15 cellular contexts compared by ENCODE assay signal in the genomic region with DNA sequence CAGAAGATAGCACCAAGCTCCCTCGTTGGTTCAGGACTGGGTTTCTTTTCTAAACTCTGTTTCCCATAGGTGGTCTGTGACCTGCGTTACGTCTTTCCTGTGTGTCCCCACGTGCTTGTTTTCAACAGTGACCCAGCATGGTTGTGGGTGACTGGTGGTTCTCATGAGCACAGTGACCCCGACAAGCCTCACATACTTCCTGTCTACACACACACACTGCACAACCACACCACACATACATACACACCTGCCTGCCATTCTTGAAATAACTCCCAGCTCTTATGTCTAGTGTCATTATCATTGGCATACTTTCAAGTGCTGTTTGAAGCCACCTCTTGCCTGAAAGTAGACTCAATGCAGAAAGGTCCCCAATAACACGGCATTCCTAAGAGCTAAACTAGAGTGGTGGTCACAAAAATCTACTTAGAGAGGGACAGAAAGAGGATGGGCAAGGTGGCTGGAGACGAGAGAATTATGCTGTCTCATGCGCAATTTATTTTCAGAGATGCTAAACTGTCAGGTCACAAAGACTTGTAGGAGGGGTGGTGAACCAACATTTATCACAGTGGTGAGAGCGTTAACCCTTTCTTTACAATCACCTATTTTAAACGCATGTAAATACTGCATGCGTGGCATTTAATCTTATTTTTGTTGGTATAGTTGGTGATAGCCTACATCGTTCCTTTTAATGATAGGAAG.
A peak's percentile ranks its signal among the peaks of the same experiment; 100 is the strongest.
DNase-seq lines count a peak whose midpoint lies in the region; ATAC-seq and TF ChIP-seq lines count a peak whose summit lies in the region.
"Had no signal": no experiment of that assay in that cellular context is flagged by ENCODE, and none has a peak within 500 bp of the region (broad histone marks: within the 10 kb centered on the region; RNA-seq: fewer than 3 reads in every experiment).

No MANE protein-coding gene starts in this region.

- peak overlapping the region; percentile 40 for H3K4me3 ChIP-seq in iPS-18c (ENCODE audit: insufficient read depth, low read depth, low read length)
- no peak overlapping the region for H3K4me3 ChIP-seq in thyroid gland (replicated peaks in 1 of 3)
- H3K4me3 ChIP-seq: ovary, vagina had no signal

- intact Hi-C loops in Right ventricle myocardium inferior (cut with DNase I) (no loop called here), cardiac septum (cut with DNase I) (loop anchor here (2.0 to 10.0 kb wide), 2 partner anchors 77 to 107 kb away; partner anchors contain the start of genes C6orf52 and PAK1IP1), thyroid gland (cut with DNase I) (no loop called here)

- ATAC-seq in Right ventricle myocardium inferior: peak; percentile 49
- ATAC-seq in GM18907 (IDR thresholded peaks at IDR 0.05; ENCODE audit: unreplicated experiment): no peak

- no peak for TF ChIP-seq CTCF in thyroid gland (IDR thresholded peaks at IDR 0.05)

- no peak for DNase-seq in Right ventricle myocardium inferior (ENCODE audit: missing footprints)
- DNase-seq in cardiac septum (ENCODE audit: low spot score): no peak
- DNase-seq in cerebellar cortex (ENCODE audit: low spot score): peak; percentile 58
- peak; percentile 20 to 27 for DNase-seq in thyroid gland
- no peak for DNase-seq in pons (ENCODE audit: low spot score)
- DNase-seq in stimulated activated CD4-positive, alpha-beta T cell treated with anti-CD3 and anti-CD28 coated beads, Interleukin-4, amount 100 ng/mL, for 4 hours: no peak
- DNase-seq: activated CD4-positive, alpha-beta T cell treated with anti-CD3 and anti-CD28 coated beads, Interleukin-2, amount 50 U/mL, for 1 hour; activated effector memory CD4-positive, alpha-beta T cell treated with Interleukin-2 at 50 U/mL for 16 hours; glutamatergic neuron; MV-4-11; ovary; stimulated activated CD4-positive, alpha-beta T cell treated with anti-CD3 and anti-CD28 coated beads, Interleukin-1b, Interleukin-23, amount 100 ng/mL, for 48 hours had no signal

- H3K27me3 ChIP-seq in thyroid gland: no peaks in the 10 kb centered on the region
- H3K27me3 ChIP-seq: ovary, vagina had no signal

- no peak for TF ChIP-seq POLR2A in thyroid gland (IDR thresholded peaks at IDR 0.05)

- no peaks in the 10 kb centered on the region for H3K36me3 ChIP-seq in thyroid gland
- H3K36me3 ChIP-seq: ovary, vagina had no signal

- peaks cover 19% of the 10 kb centered on the region in 2 donors for H3K4me1 ChIP-seq in thyroid gland
- H3K4me1 ChIP-seq: vagina had no signal

- 34 to 37% methylated on average over 12 of the region's 12 CpGs for WGBS in thyroid gland, 2 donors

- no peak overlapping the region for H3K27ac ChIP-seq in thyroid gland
- H3K27ac ChIP-seq: ovary, vagina had no signal

- H3K9me3 ChIP-seq in iPS-18c (ENCODE audit: control insufficient read depth, insufficient read depth, low read length): no peaks in the 10 kb centered on the region
- no peaks in the 10 kb centered on the region for H3K9me3 ChIP-seq in thyroid gland
- H3K9me3 ChIP-seq: ovary, vagina had no signal

Comparison
In these comparisons a context has a peak if more than half of its experiments do, and no peak if none do; other contexts are left out.
1. DNase-seq: peak in cerebellar cortex (single experiment) and thyroid gland (2 of 2); none in Right ventricle myocardium inferior (single experiment), cardiac septum (single experiment), pons (single experiment) and stimulated activated CD4-positive, alpha-beta T cell treated with anti-CD3 and anti-CD28 coated beads, Interleukin-4, amount 100 ng/mL, for 4 hours (0 of 2).